Comparison of ENCODE assay signal across 8 cellular contexts in the genomic region with DNA sequence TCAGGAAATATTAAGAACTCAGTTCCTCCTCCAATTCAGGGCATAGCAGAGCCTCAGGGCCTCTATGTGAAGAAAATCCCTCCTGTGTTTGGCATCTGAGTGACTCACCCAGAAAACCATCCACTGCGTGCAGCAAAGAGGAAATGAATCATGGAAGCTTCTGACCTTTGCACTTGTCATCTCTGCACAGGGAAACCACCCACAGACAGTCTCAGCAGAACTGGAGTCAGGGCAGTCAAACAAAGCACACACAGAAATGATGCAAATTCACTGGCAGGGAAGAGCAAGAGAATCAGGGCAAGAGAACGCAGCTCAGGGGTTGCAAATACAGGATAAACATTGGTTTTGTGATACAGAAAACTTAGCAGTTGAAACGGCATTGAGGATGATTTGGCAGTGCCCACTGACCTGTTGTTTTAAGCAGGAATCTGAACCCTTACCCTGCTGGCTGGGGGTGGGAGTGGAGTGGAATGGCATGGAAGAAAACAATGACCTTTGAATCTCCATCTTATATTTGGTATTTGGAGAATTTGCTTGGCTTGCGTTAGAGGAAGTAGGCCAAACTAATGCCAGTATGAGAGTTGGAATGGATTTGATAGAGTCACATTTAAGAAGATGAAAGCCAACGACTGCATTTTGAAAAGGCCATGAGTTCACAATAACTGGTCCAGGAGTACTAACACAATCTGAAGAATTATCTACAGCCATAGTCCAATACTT. TPM values are rescaled to one million over a fixed set of nuclear protein-coding genes. Genes with fewer than 3 reads are reported as not detected.
A peak's percentile ranks its signal among the peaks of the same experiment; 100 is the strongest.
DNase-seq lines count a peak whose midpoint lies in the region; ATAC-seq and TF ChIP-seq lines count a peak whose summit lies in the region.

No MANE protein-coding gene starts in this region.

- H3K9me3 ChIP-seq in Peyer's patch (no peaks in the 10 kb centered on the region), ovary (no peaks in the 10 kb centered on the region)

- 13 to 21% (median 14%) methylated on average over 5 of the region's 5 CpGs for WGBS in ovary, 3 donors

- no peak for TF ChIP-seq EP300 in ovary (IDR thresholded peaks at IDR 0.05)

- no peaks in the 10 kb centered on the region for H3K36me3 ChIP-seq in Peyer's patch
- no peaks in the 10 kb centered on the region for H3K36me3 ChIP-seq in ovary

- peak overlapping the region; percentile 46 to 81 (median 62) for H3K27ac ChIP-seq in Peyer's patch
- no peak overlapping the region for H3K27ac ChIP-seq in ovary
- peak overlapping the region; percentile 36 for H3K27ac ChIP-seq in temporal lobe (ENCODE audit: low read depth, low read length)

- intact Hi-C loops in ovary (cut with DNase I), result no loop called here

- H3K4me1 ChIP-seq in Peyer's patch (peaks cover 0 to 19% (median 10%) of the 10 kb centered on the region in 4 donors), ovary (ENCODE audit: insufficient read depth) (peaks cover 3% of the 10 kb centered on the region)

- TF ChIP-seq POLR2A in Peyer's patch (IDR thresholded peaks at IDR 0.05) (peak in 1 of 2 donors; percentile 28), ovary (IDR thresholded peaks at IDR 0.05) (no peak)

- H3K27me3 ChIP-seq in Peyer's patch, result no peaks in the 10 kb centered on the region
- no peaks in the 10 kb centered on the region for H3K27me3 ChIP-seq in ovary

- peak; percentile 32 for DNase-seq in 8988T
- DNase-seq in Peyer's patch, result peak; percentile 30 to 88 (median 49)
- peak; percentile 58 for DNase-seq in activated T-helper 1 cell treated with Interleukin-2 at 50 U/mL for 16 hours (ENCODE audit: low read depth)
- DNase-seq in fibroblast of the aortic adventitia (ENCODE audit: low read depth), result peak; percentile 100
- DNase-seq in ovary, result peak in 4 of 5 donors; percentile 31 to 62 (median 33)

- ATAC-seq in GM18909 (IDR thresholded peaks at IDR 0.05; ENCODE audit: poor library complexity, unreplicated experiment) (peak; percentile 94), HG03108 (IDR thresholded peaks at IDR 0.05; ENCODE audit: unreplicated experiment) (peak; percentile 97)

- TF ChIP-seq CTCF in Peyer's patch (IDR thresholded peaks at IDR 0.05) (peak in 2 of 6 experiments; percentile 8 to 25), fibroblast of the aortic adventitia (IDR thresholded peaks at IDR 0.05; ENCODE audit: insufficient read depth, low read length) (peak; percentile 35), ovary (IDR thresholded peaks at IDR 0.05) (no peak)

- H3K4me3 ChIP-seq in Peyer's patch (no peak overlapping the region), fibroblast of the aortic adventitia (ENCODE audit: low read depth, low read length) (no peak overlapping the region), ovary (no peak overlapping the region)

RNA-seq across cellular contexts. Expression of a gene that starts 53.5 kb away (rescaled TPM):
- total RNA-seq in Peyer's patch, result 10 to 100 TPM in 1 of 4 donors, 1 to 10 TPM in 3; 4.6 to 25.6 (median 6.0) TPM
- 27.9 and 202 TPM in 2 replicates for total RNA-seq in fibroblast of the aortic adventitia (ENCODE audit: low replicate concordance)
- total RNA-seq in ovary, result 10 to 100 TPM in 6 of 7 donors, 1 to 10 TPM in 1; 3.8 to 37.7 (median 19.6) TPM
- 10 to 100 TPM; 11.4 to 13.1 TPM for polyA plus RNA-seq in ovary
- 23.8 TPM for total RNA-seq in temporal lobe

Comparison
In these comparisons a context has a peak if more than half of its experiments do, and no peak if none do; other contexts are left out.
1. DNase-seq: peak in every context shown above with its lines; median percentile 100 in fibroblast of the aortic adventitia; 58 in activated T-helper 1 cell treated with Interleukin-2 at 50 U/mL for 16 hours; 49 in Peyer's patch; 33 in ovary; 32 in 8988T.
2. H3K27ac ChIP-seq: peak in Peyer's patch (4 of 4) and temporal lobe (single experiment); none in ovary (0 of 2).